ENCODE assay signal across 14 cellular contexts in genomic region chr3:188220988-188221818, GRCh38.
A peak's percentile ranks its signal among the peaks of the same experiment; 100 is the strongest.
DNase-seq lines count a peak whose midpoint lies in the region; ATAC-seq and TF ChIP-seq lines count a peak whose summit lies in the region.
"Had no signal": no experiment of that assay in that cellular context is flagged by ENCODE, and none has a peak within 500 bp of the region (broad histone marks: within the 10 kb centered on the region; RNA-seq: fewer than 3 reads in every experiment).

No MANE protein-coding gene starts in this region.

- H3K27ac ChIP-seq in muscle layer of colon (ENCODE audit: low read depth, low read length) (peak overlapping the region; percentile 89), upper lobe of right lung (peak overlapping the region; percentile 58)
- H3K27ac ChIP-seq: epithelial cell of prostate had no signal

- ATAC-seq in upper lobe of right lung (peak; percentile 20), GM21528 (IDR thresholded peaks at IDR 0.05; ENCODE audit: low FRiP score, unreplicated experiment) (no peak), GM21526 (IDR thresholded peaks at IDR 0.05; ENCODE audit: low FRiP score, unreplicated experiment) (no peak)

- peak overlapping the region; percentile 45 for H3K9ac ChIP-seq in muscle layer of colon (ENCODE audit: low read length)

- H3K9me3 ChIP-seq in muscle layer of colon (ENCODE audit: low read length) (no peaks in the 10 kb centered on the region), upper lobe of right lung (no peaks in the 10 kb centered on the region)

- H3K27me3 ChIP-seq in muscle layer of colon (ENCODE audit: control insufficient read depth in 1 of 2, insufficient read depth in 2 of 2, low read length in 2 of 2) (no peaks in the 10 kb centered on the region), upper lobe of right lung (no peaks in the 10 kb centered on the region)

- H3K36me3 ChIP-seq in muscle layer of colon (ENCODE audit: insufficient read depth, low read length) (peaks cover 27% of the 10 kb centered on the region), upper lobe of right lung (no peaks in the 10 kb centered on the region)

- TF ChIP-seq CTCF in upper lobe of right lung (IDR thresholded peaks at IDR 0.05), result no peak

- intact Hi-C loops in upper lobe of right lung (cut with DNase I), result no loop called here

- peak overlapping the region in 1 of 2 donors; percentile 3 for H3K4me3 ChIP-seq in muscle layer of colon (ENCODE audit: low read depth in 1 of 2, low read length in 2 of 2)
- H3K4me3 ChIP-seq in upper lobe of right lung, result no peak overlapping the region

- H3K4me1 ChIP-seq in muscle layer of colon (ENCODE audit: insufficient read depth, low read length), result peaks cover 77% of the 10 kb centered on the region
- H3K4me1 ChIP-seq in upper lobe of right lung, result peaks cover 32% of the 10 kb centered on the region

- DNase-seq in RPMI7951 (ENCODE audit: low read depth), result peak; percentile 46
- DNase-seq in fibroblast of gingiva (ENCODE audit: low read depth), result peak; percentile 76
- DNase-seq in upper lobe of right lung, result no peak
- no peak for DNase-seq in NCI-H2171 (lab: John Stamatoyannopoulos, UW)
- DNase-seq: activated CD4-positive, CD25-positive, alpha-beta regulatory T cell treated with anti-CD3 and anti-CD28 coated beads, Interleukin-2, amount 50 U/mL, for 72 hours; activated naive CD4-positive, alpha-beta T cell treated with anti-CD3 and anti-CD28 coated beads, Interleukin-2, amount 10 ng/mL, durations not matched to agents 7 days and 5 days; midbrain; NCI-H2029 treated with DMSO at 0.1 percent for 48 hours; RPMI8226; stimulated activated CD4-positive, alpha-beta T cell treated with anti-CD3 and anti-CD28 coated beads, Interleukin-4, amount 100 ng/mL, for 4 hours had no signal

Comparison
In these comparisons a context has a peak if more than half of its experiments do, and no peak if none do; other contexts are left out.
1. DNase-seq: peak in RPMI7951 (single experiment) and fibroblast of gingiva (single experiment); none in upper lobe of right lung (single experiment) and NCI-H2171 (single experiment).